1 cellular context compared by ENCODE assay signal in the genomic region with DNA sequence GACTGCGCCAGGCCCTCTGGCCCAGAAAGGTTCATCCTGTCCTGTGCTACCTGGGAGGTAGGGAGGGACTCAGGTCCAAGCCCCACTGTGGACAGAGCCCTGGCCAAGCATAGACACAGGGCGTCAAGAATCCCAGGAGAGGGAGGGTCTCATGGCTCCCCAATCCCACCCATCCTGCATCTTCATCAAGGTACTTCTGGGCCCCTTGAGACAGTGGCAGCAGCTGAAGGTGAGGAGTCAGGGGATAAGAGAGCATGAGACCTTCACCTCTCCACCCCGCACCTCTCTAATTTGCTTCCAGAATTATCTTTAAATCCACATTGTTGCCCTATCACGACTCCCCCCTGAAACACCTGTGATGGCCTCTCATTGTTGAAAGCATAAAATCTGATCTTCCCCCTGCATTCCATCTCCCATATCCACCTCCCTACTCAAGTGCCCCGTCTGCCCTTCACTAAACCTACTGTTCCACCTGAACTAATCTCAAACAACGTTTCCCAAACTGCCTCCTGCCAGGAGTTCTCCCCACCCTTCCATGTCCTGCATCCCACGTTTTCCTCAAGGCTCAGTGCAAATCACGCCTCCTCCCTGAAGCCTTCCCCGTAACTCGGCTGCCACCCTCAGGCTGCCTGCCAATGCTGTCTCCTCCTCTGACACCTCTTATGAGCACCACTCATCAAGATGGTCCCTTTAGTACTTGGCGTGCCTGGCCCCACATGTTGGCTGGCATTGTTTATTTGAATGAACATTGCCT.
TF ChIP-seq lines count a peak whose summit lies in the region.

No MANE protein-coding gene starts in this region.

TF ChIP-seq in endothelial cell of umbilical vein, 7 proteins besides CTCF, POLR2A, EP300 and RAD21:
- no peak for TF ChIP-seq FOS (IDR thresholded peaks at IDR 0.05; ENCODE audit: borderline replicate concordance, insufficient read depth, low read length)
- no peak for TF ChIP-seq MAX (IDR thresholded peaks at IDR 0.05; ENCODE audit: insufficient read depth, insufficient read length)
- no peak for TF ChIP-seq JUN (IDR thresholded peaks at IDR 0.05; ENCODE audit: borderline replicate concordance, insufficient read depth, insufficient read length, low read depth)
- TF ChIP-seq EZH2 (IDR thresholded peaks at IDR 0.05; ENCODE audit: borderline replicate concordance, low read depth, low read length, severe bottlenecking), result no peak
- TF ChIP-seq POLR2AphosphoS5 (IDR thresholded peaks at IDR 0.05; ENCODE audit: insufficient read depth, low read depth, low read length), result no peak
- TF ChIP-seq GATA2 (IDR thresholded peaks at IDR 0.05; ENCODE audit: insufficient read depth, insufficient read length, low read depth, low read length), result no peak
- TF ChIP-seq MYC (IDR thresholded peaks at IDR 0.05; ENCODE audit: low read depth, low read length), result no peak
TF ChIP-seq in endothelial cell of umbilical vein: peak in this region for 0.
